ENCODE assay signal across 10 cellular contexts in genomic region chr12:112096667-112097066, GRCh38. TPM values are rescaled to one million over a fixed set of nuclear protein-coding genes. Genes with fewer than 3 reads are reported as not detected.
DNase-seq lines count a peak whose midpoint lies in the region; ATAC-seq, FAIRE-seq and TF ChIP-seq lines count a peak whose summit lies in the region.
"Had no signal": no experiment of that assay in that cellular context is flagged by ENCODE, and none has a peak within 500 bp of the region (broad histone marks: within the 10 kb centered on the region; RNA-seq: fewer than 3 reads in every experiment).

No MANE protein-coding gene starts in this region.

- H3K27me3 ChIP-seq in PC-9 (ENCODE audit: insufficient read depth, low read depth) (no peaks in the 10 kb centered on the region), small intestine (ENCODE audit: control insufficient read depth in 2 of 2, insufficient read depth in 2 of 2, low read length in 2 of 2) (no peaks in the 10 kb centered on the region)
- H3K27me3 ChIP-seq: BLaER1, heart left ventricle had no signal

- peak; percentile 96 for ATAC-seq in activated CD4-positive, alpha-beta T cell treated with anti-CD3 and anti-CD28 coated beads for 36 hours

- H3F3A ChIP-seq in PC-9 (ENCODE audit: insufficient read depth, low read depth), result peaks cover 60% of the 10 kb centered on the region

- H3K27ac ChIP-seq in PC-9 (peak overlapping the region; percentile 68), small intestine (ENCODE audit: low read depth in 1 of 2, low read length in 1 of 2) (no peak overlapping the region)
- H3K27ac ChIP-seq: BLaER1 had no signal

- no TSS peak for BruUV-seq in PC-9 (replicated peaks; lab: Mats Ljungman, UMichigan)

- FAIRE-seq in small intestine (lab: Jason Lieb, UNC), result no peak

- DNase-seq in activated CD4-positive, alpha-beta T cell treated with anti-CD3 and anti-CD28 coated beads for 36 hours, result peak; percentile 47
- no peak for DNase-seq in activated CD4-positive, alpha-beta T cell treated with anti-CD3 and anti-CD28 coated beads, Interleukin-2, amount 50 U/mL, for 1 hour
- DNase-seq in PC-9 (peak; percentile 20 to 92), dermis blood vessel endothelial cell (peak; percentile 55), small intestine (peak; percentile 54), NCI-H748 (lab: John Stamatoyannopoulos, UW; ENCODE audit: unreplicated experiment) (no peak), NOMO-1 treated with dmso at 0.1 percent for 144 hours (lab: John Stamatoyannopoulos, UW; ENCODE audit: unreplicated experiment) (no peak), GM10266 (ENCODE audit: extremely low spot score) (no peak)
- DNase-seq: heart left ventricle had no signal

- peak overlapping the region; percentile 93 for H3K27ac Mint-ChIP-seq in activated CD4-positive, alpha-beta T cell treated with anti-CD3 and anti-CD28 coated beads for 36 hours

- H3K9me3 ChIP-seq in PC-9 (ENCODE audit: insufficient read depth, low read depth) (no peaks in the 10 kb centered on the region), small intestine (ENCODE audit: control insufficient read depth, low read depth) (no peaks in the 10 kb centered on the region)
- H3K9me3 ChIP-seq: BLaER1, heart left ventricle had no signal

- peak overlapping the region; percentile 35 for H3K4me3 Mint-ChIP-seq in activated CD4-positive, alpha-beta T cell treated with anti-CD3 and anti-CD28 coated beads for 36 hours

- H3K27me3 Mint-ChIP-seq in activated CD4-positive, alpha-beta T cell treated with anti-CD3 and anti-CD28 coated beads for 36 hours, result no peaks in the 10 kb centered on the region

- H3K79me2 ChIP-seq in PC-9 (ENCODE audit: low read depth), result peaks cover 100% of the 10 kb centered on the region

- WGBS in small intestine, 3 donors, result 44 to 47% (median 45%) methylated on average over 2 of the region's 2 CpGs

- CTCF ChIA-PET in activated CD4-positive, alpha-beta T cell treated with anti-CD3 and anti-CD28 coated beads for 36 hours (lab: Charles Lee), result interaction anchor here (1.0 to 1.7 kb wide), 6 partner anchors 9 to 83 kb away, joined by 3 to 8 read pairs (median 4); partner anchors contain the start of gene ERP29
- CTCF ChIA-PET in PC-9 (lab: Charles Lee), result interaction anchor here (0.6 to 1.0 kb wide), 3 partner anchors 16 to 102 kb away, joined by 3 to 7 read pairs (median 3); no protein-coding TSS in a partner anchor

- H3K9me2 ChIP-seq in PC-9 (ENCODE audit: insufficient read depth), result no peaks in the 10 kb centered on the region

- no peak overlapping the region for H2AFZ ChIP-seq in PC-9

- H3K4me2 ChIP-seq in PC-9, result peak overlapping the region; percentile 53
- H3K4me2 ChIP-seq: BLaER1 had no signal

- intact Hi-C loops in activated CD4-positive, alpha-beta T cell treated with anti-CD3 and anti-CD28 coated beads for 36 hours (cut with DNase I, micrococcal nuclease), result loop anchor here (1.0 to 2.0 kb wide), 5 partner anchors 10 to 34 kb away; partner anchors contain the start of gene NAA25 (in 1 of the 2)
- intact Hi-C loops in PC-9 (cut with micrococcal nuclease; ENCODE audit: unreplicated experiment), result loop anchor here (10.0 kb wide), 1 partner anchor 48 kb away; no protein-coding TSS in a partner anchor

- H3K36me3 ChIP-seq in PC-9 (ENCODE audit: low read depth), result peaks cover 46% of the 10 kb centered on the region
- H3K36me3 ChIP-seq in small intestine (ENCODE audit: control insufficient read depth in 2 of 2, insufficient read depth in 2 of 2, low read length in 2 of 2), result peaks cover 0 to 8% of the 10 kb centered on the region in 2 donors

- POLR2A ChIA-PET in activated CD4-positive, alpha-beta T cell treated with anti-CD3 and anti-CD28 coated beads for 36 hours (lab: Charles Lee), result interaction anchor here (1.0 to 2.7 kb wide), 7 partner anchors 10 to 35 kb away, joined by 3 to 26 read pairs (median 5); partner anchors contain the start of genes NAA25 and TRAFD1
- POLR2A ChIA-PET in PC-9 (lab: Charles Lee; ENCODE audit: unreplicated experiment), result interaction anchor here (0.5 to 1.1 kb wide), 4 partner anchors 25 to 35 kb away, joined by 3 to 9 read pairs (median 6); partner anchors contain the start of gene TRAFD1

- peaks cover 54% of the 10 kb centered on the region for H3K36me3 Mint-ChIP-seq in activated CD4-positive, alpha-beta T cell treated with anti-CD3 and anti-CD28 coated beads for 36 hours (ENCODE audit: low read depth)

- H3K4me1 Mint-ChIP-seq in activated CD4-positive, alpha-beta T cell treated with anti-CD3 and anti-CD28 coated beads for 36 hours, result peaks cover 48% of the 10 kb centered on the region

- peak overlapping the region; percentile 11; the same call in 1 of the 2 replicates for H3K4me3 ChIP-seq in PC-9
- no peak overlapping the region for H3K4me3 ChIP-seq in small intestine (ENCODE audit: low read depth in 1 of 2, low read length in 2 of 2)
- H3K4me3 ChIP-seq: BLaER1, heart left ventricle had no signal

- no peaks in the 10 kb centered on the region for H3K9me3 Mint-ChIP-seq in activated CD4-positive, alpha-beta T cell treated with anti-CD3 and anti-CD28 coated beads for 36 hours (ENCODE audit: low read depth)

- H3K4me1 ChIP-seq in PC-9 (replicated peaks; ENCODE audit: insufficient read depth), result peaks cover 27% of the 10 kb centered on the region
- H3K4me1 ChIP-seq in small intestine (ENCODE audit: control insufficient read depth in 2 of 2, insufficient read depth in 1 of 2, low read depth in 1 of 2, low read length in 1 of 2), result no peaks in the 10 kb centered on the region
- H3K4me1 ChIP-seq: BLaER1 had no signal

- peaks cover 72% of the 10 kb centered on the region for H4K20me1 ChIP-seq in PC-9 (ENCODE audit: insufficient read depth)

- TF ChIP-seq CTCF in PC-9 (conservative IDR thresholded peaks at IDR 0.05) (no peak), GM10266 (IDR thresholded peaks at IDR 0.05; ENCODE audit: control insufficient read depth, insufficient read depth, low read depth, missing control alignments) (no peak)

RNA-seq across cellular contexts. Expression of gene NAA25, which starts 11.9 kb away (rescaled TPM):
- total RNA-seq in activated CD4-positive, alpha-beta T cell treated with anti-CD3 and anti-CD28 coated beads for 36 hours, result 10 to 100 TPM; 50.9 to 58.5 TPM
- total RNA-seq in PC-9 (2021), result 29.5 and 37.0 TPM in 2 replicates
- 19.2 and 27.4 TPM in 2 replicates for total RNA-seq in dermis blood vessel endothelial cell
- 1 to 10 TPM; 2.4 to 5.4 (median 3.1) TPM for polyA plus RNA-seq in small intestine

RNA-seq across cellular contexts. Expression of gene TRAFD1, which starts 28.7 kb away (rescaled TPM):
- 10 to 100 TPM; 52.5 to 54.1 TPM for total RNA-seq in activated CD4-positive, alpha-beta T cell treated with anti-CD3 and anti-CD28 coated beads for 36 hours
- total RNA-seq in PC-9 (2021), result 34.1 and 38.7 TPM in 2 replicates
- 37.9 and 43.2 TPM in 2 replicates for total RNA-seq in dermis blood vessel endothelial cell
- polyA plus RNA-seq in small intestine, result 10 to 100 TPM; 16.5 to 17.9 (median 17.8) TPM

Comparison
In these comparisons a context has a peak if more than half of its experiments do, and no peak if none do; other contexts are left out.
1. DNase-seq: peak in activated CD4-positive, alpha-beta T cell treated with anti-CD3 and anti-CD28 coated beads for 36 hours (single experiment), PC-9 (2 of 2), dermis blood vessel endothelial cell (single experiment) and small intestine (single experiment); none in activated CD4-positive, alpha-beta T cell treated with anti-CD3 and anti-CD28 coated beads, Interleukin-2, amount 50 U/mL, for 1 hour (single experiment), NCI-H748 (single experiment), NOMO-1 treated with dmso at 0.1 percent for 144 hours (single experiment) and GM10266 (single experiment).